Comparison of ENCODE assay signal across 8 cellular contexts in genomic region chr21:45286671-45287437, GRCh38. TPM values are rescaled to one million over a fixed set of nuclear protein-coding genes. Genes with fewer than 3 reads are reported as not detected.
A peak's percentile ranks its signal among the peaks of the same experiment; 100 is the strongest.
DNase-seq lines count a peak whose midpoint lies in the region; ATAC-seq and TF ChIP-seq lines count a peak whose summit lies in the region.

No MANE protein-coding gene starts in this region.

- peaks cover 13% of the 10 kb centered on the region for H3K4me1 ChIP-seq in smooth muscle cell (ENCODE audit: low read depth)

- H3K27ac Mint-ChIP-seq in HFFc6: 0 out of 2 replicates have a peak overlapping the region, but pooled peaks have one; percentile 45

- peak overlapping the region; percentile 95 for H3K4me2 ChIP-seq in smooth muscle cell

- H3K27me3 ChIP-seq in smooth muscle cell (ENCODE audit: low read depth): no peaks in the 10 kb centered on the region

- TF ChIP-seq CTCF in HFFc6 (IDR thresholded peaks at IDR 0.05) (0 out of 2 replicates have a peak, but pooled peaks have one; percentile 7), smooth muscle cell (IDR thresholded peaks at IDR 0.05; ENCODE audit: borderline replicate concordance, insufficient read depth, poor library complexity, severe bottlenecking) (no peak)

- ATAC-seq in activated T-cell treated with anti-CD3 and anti-CD28 coated beads, Interleukin-2, amount 50 U/mL, for 4 hours: no peak
- no peak for ATAC-seq in GM18861 (IDR thresholded peaks at IDR 0.05; ENCODE audit: unreplicated experiment)

- peaks cover 29% of the 10 kb centered on the region for H3K36me3 Mint-ChIP-seq in HFFc6 (ENCODE audit: low read depth)
- H3K36me3 Mint-ChIP-seq in activated T-cell treated with anti-CD3 and anti-CD28 coated beads, Interleukin-2, amount 50 U/mL, for 4 hours (ENCODE audit: insufficient read depth): peaks cover 18% of the 10 kb centered on the region

- H3K4me1 Mint-ChIP-seq in HFFc6 (ENCODE audit: low read depth): peaks cover 39% of the 10 kb centered on the region
- H3K4me1 Mint-ChIP-seq in activated T-cell treated with anti-CD3 and anti-CD28 coated beads, Interleukin-2, amount 50 U/mL, for 4 hours (ENCODE audit: low read depth): peaks cover 16% of the 10 kb centered on the region

- peaks cover 68% of the 10 kb centered on the region for H3K79me2 ChIP-seq in smooth muscle cell (ENCODE audit: low read depth)

- H2AFZ ChIP-seq in smooth muscle cell (ENCODE audit: low read depth): no peak overlapping the region

- H4K20me1 ChIP-seq in smooth muscle cell (ENCODE audit: low read depth): peaks cover 54% of the 10 kb centered on the region

- no peaks in the 10 kb centered on the region for H3K9me3 ChIP-seq in iPS-18c (ENCODE audit: control insufficient read depth, insufficient read depth, low read length)
- H3K9me3 ChIP-seq in smooth muscle cell (replicated peaks; ENCODE audit: low read depth): no peaks in the 10 kb centered on the region

- H3K9ac ChIP-seq in smooth muscle cell (ENCODE audit: low read depth): peak overlapping the region; percentile 47

- H3K36me3 ChIP-seq in smooth muscle cell (ENCODE audit: low read depth): peaks cover 4% of the 10 kb centered on the region

- H3K4me3 Mint-ChIP-seq in HFFc6: peak overlapping the region; percentile 86
- H3K4me3 Mint-ChIP-seq in activated T-cell treated with anti-CD3 and anti-CD28 coated beads, Interleukin-2, amount 50 U/mL, for 4 hours: peak overlapping the region; percentile 69

- no peak for DNase-seq in HFFc6
- DNase-seq in activated T-cell treated with anti-CD3 and anti-CD28 coated beads, Interleukin-2, amount 50 U/mL, for 4 hours: peak; percentile 4
- DNase-seq in smooth muscle cell (lab: John Stamatoyannopoulos, UW; ENCODE audit: unreplicated experiment): no peak
- no peak for DNase-seq in NCI-H2196 treated with DMSO at 0.1 percent for 48 hours (lab: John Stamatoyannopoulos, UW; ENCODE audit: unreplicated experiment)
- no peak for DNase-seq in NCI-H1105 treated with DMSO at 0.1 percent for 48 hours (lab: John Stamatoyannopoulos, UW)
- DNase-seq in hippocampal formation (lab: John Stamatoyannopoulos, UW): no peak

- H3K4me3 ChIP-seq in iPS-18c (ENCODE audit: insufficient read depth, low read depth, low read length) (peak overlapping the region; percentile 74), smooth muscle cell (peak overlapping the region; percentile 84)

- H3K27ac ChIP-seq in smooth muscle cell (ENCODE audit: low read depth): peak overlapping the region; percentile 31

- no peaks in the 10 kb centered on the region for H3K9me3 Mint-ChIP-seq in HFFc6
- H3K9me3 Mint-ChIP-seq in activated T-cell treated with anti-CD3 and anti-CD28 coated beads, Interleukin-2, amount 50 U/mL, for 4 hours: no peaks in the 10 kb centered on the region

- H3K27me3 Mint-ChIP-seq in HFFc6 (ENCODE audit: insufficient read depth): peaks cover 5% of the 10 kb centered on the region; the same call in 1 of the 2 replicates
- peaks cover 2% of the 10 kb centered on the region for H3K27me3 Mint-ChIP-seq in activated T-cell treated with anti-CD3 and anti-CD28 coated beads, Interleukin-2, amount 50 U/mL, for 4 hours (ENCODE audit: low read depth)

- WGBS in smooth muscle cell (ENCODE audit: low lambda C conversion rate): 6% methylated on average over 19 of the region's 54 CpGs

- H3F3A ChIP-seq in smooth muscle cell (ENCODE audit: low read depth): peaks cover 20% of the 10 kb centered on the region

RNA-seq across cellular contexts. Expression of gene POFUT2, which starts 0.8 kb away (rescaled TPM):
- total RNA-seq in HFFc6 (2021; fragmentation: NEBNext Ultra II Directional; extraction: Animal tissue kit (Norgen Biotek cat#: 25700)): 100 to 1,000 TPM in 1 of 6 experiments, 10 to 100 TPM in 5; 78.2 to 112 (median 80.3) TPM
- 10 to 100 TPM; 14.4 to 17.1 (median 15.1) TPM for total RNA-seq in activated T-cell treated with anti-CD3 and anti-CD28 coated beads, Interleukin-2, amount 50 U/mL, for 4 hours
- 32.1 and 58.3 TPM in 2 replicates for total RNA-seq in smooth muscle cell
- polyA plus RNA-seq in smooth muscle cell: 69.6 and 70.0 TPM in 2 replicates
